Comparison of ENCODE assay signal across 8 cellular contexts in genomic region chr14:85934123-85934885, GRCh38.
DNase-seq lines count a peak whose midpoint lies in the region; ATAC-seq lines count a peak whose summit lies in the region.

No MANE protein-coding gene starts in this region.

- no peaks in the 10 kb centered on the region for H3K36me3 ChIP-seq in endocrine pancreas (ENCODE audit: control insufficient read depth, insufficient read depth, low read length)
- H3K36me3 ChIP-seq in rectal smooth muscle tissue (ENCODE audit: control insufficient read depth, insufficient read depth, low read length) = no peaks in the 10 kb centered on the region

- H3K27me3 ChIP-seq in endocrine pancreas (ENCODE audit: control insufficient read depth, insufficient read depth, low read length) (no peaks in the 10 kb centered on the region), rectal smooth muscle tissue (ENCODE audit: control insufficient read depth, insufficient read depth, low read length) (no peaks in the 10 kb centered on the region)

- no peak overlapping the region for H3K27ac ChIP-seq in rectal smooth muscle tissue (ENCODE audit: low read depth, low read length)

- H3K4me3 ChIP-seq in endocrine pancreas (ENCODE audit: control insufficient read depth, insufficient read depth, low read length) (peak overlapping the region; percentile 29), rectal smooth muscle tissue (ENCODE audit: low read length) (peak overlapping the region; percentile 54)

- H3K4me1 ChIP-seq in endocrine pancreas (ENCODE audit: control insufficient read depth, insufficient read depth, low read length) (no peaks in the 10 kb centered on the region), rectal smooth muscle tissue (ENCODE audit: control insufficient read depth, insufficient read depth, low read length) (no peaks in the 10 kb centered on the region)

- DNase-seq in NCI-H2196 (lab: John Stamatoyannopoulos, UW; ENCODE audit: unreplicated experiment) (peak; percentile 4), NCI-H2196 treated with DMSO at 0.1 percent for 48 hours (lab: John Stamatoyannopoulos, UW; ENCODE audit: unreplicated experiment) (no peak), NCI-H2227 (lab: John Stamatoyannopoulos, UW; ENCODE audit: unreplicated experiment) (peak; percentile 53), AG20443 (ENCODE audit: low spot score) (no peak)
- DNase-seq in activated CD4-positive, alpha-beta T cell treated with anti-CD3 and anti-CD28 coated beads, Interleukin-2, amount 50 U/mL, for 1 hour = peak; percentile 32

- H3K9ac ChIP-seq in endocrine pancreas (ENCODE audit: control insufficient read depth, insufficient read depth, low read length) (no peak overlapping the region), rectal smooth muscle tissue (ENCODE audit: low read length) (no peak overlapping the region)

- ATAC-seq in HG02884 (IDR thresholded peaks at IDR 0.05; ENCODE audit: unreplicated experiment) = peak; percentile 90

- H3K9me3 ChIP-seq in endocrine pancreas (ENCODE audit: control insufficient read depth, low read length) = no peaks in the 10 kb centered on the region

Comparison
In these comparisons a context has a peak if more than half of its experiments do, and no peak if none do; other contexts are left out.
1. DNase-seq: peak in NCI-H2196 (single experiment), NCI-H2227 (single experiment) and activated CD4-positive, alpha-beta T cell treated with anti-CD3 and anti-CD28 coated beads, Interleukin-2, amount 50 U/mL, for 1 hour (single experiment); none in NCI-H2196 treated with DMSO at 0.1 percent for 48 hours (single experiment) and AG20443 (single experiment).